ENCODE assay signal across 8 cellular contexts in the genomic region with DNA sequence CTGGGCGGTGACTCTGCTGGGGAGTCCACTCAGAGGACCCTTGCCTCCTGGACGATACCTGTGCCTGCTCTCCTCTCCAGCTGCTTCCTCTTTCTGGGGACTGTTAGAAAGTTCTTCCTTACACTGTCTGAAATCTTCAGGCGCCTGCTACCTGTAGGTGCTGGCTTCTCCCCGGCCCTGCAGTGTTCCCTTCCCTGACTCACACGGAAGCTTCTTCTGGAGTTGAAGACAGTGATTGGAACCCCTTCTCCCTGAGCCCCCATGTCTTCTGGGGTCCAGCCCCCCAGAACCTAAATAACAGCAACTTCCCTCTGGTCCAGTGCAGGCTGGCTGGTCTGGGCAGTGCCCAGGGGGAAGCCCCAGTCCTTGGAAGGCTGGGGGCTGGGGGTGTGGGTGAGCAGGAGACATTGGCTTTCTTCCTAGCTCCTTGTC. TPM values are rescaled to one million over a fixed set of nuclear protein-coding genes. Genes with fewer than 3 reads are reported as not detected.
DNase-seq lines count a peak whose midpoint lies in the region; ATAC-seq and TF ChIP-seq lines count a peak whose summit lies in the region.

No MANE protein-coding gene starts in this region.

- H3K27ac ChIP-seq in A673 (ENCODE audit: low read depth, low read length, poor library complexity, severe bottlenecking) = no peak overlapping the region
- peak overlapping the region; percentile 95 for H3K27ac ChIP-seq in cingulate gyrus (ENCODE audit: low read depth, low read length)

- H3K36me3 ChIP-seq in A673 (ENCODE audit: insufficient read depth, low read length, poor library complexity, severe bottlenecking) = no peaks in the 10 kb centered on the region

- peaks cover 11% of the 10 kb centered on the region for H3K27me3 Mint-ChIP-seq in mesothelial cell of epicardium (ENCODE audit: low read depth)

- peak overlapping the region; percentile 76 for H3K4me3 Mint-ChIP-seq in mesothelial cell of epicardium

- no peaks in the 10 kb centered on the region for H3K36me3 Mint-ChIP-seq in mesothelial cell of epicardium

- TF ChIP-seq CTCF in A673 (conservative IDR thresholded peaks at IDR 0.05; ENCODE audit: low read depth, low read length) (no peak), mesothelial cell of epicardium (IDR thresholded peaks at IDR 0.05; ENCODE audit: unreplicated experiment) (no peak)

- BruUV-seq in A673 (replicated peaks; lab: Mats Ljungman, UMichigan) = no TSS peak

- H3K27ac Mint-ChIP-seq in mesothelial cell of epicardium = peak overlapping the region; percentile 84

- peaks cover 42% of the 10 kb centered on the region for H3K4me1 Mint-ChIP-seq in mesothelial cell of epicardium

- peak; percentile 32 for ATAC-seq in GM19455 (IDR thresholded peaks at IDR 0.05; ENCODE audit: unreplicated experiment)
- no peak for ATAC-seq in HG03521 (IDR thresholded peaks at IDR 0.05; ENCODE audit: unreplicated experiment)

- CTCF ChIA-PET in A673 (lab: Charles Lee) = interaction anchor here (0.9 to 2.3 kb wide), 3 partner anchors 10 to 108 kb away, joined by 3 to 10 read pairs (median 4); no protein-coding TSS in a partner anchor

- H3K4me3 ChIP-seq in A673 (ENCODE audit: low read depth, low read length, poor library complexity, severe bottlenecking) = peak overlapping the region; percentile 73

- H3K27me3 ChIP-seq in A673 (replicated peaks; ENCODE audit: insufficient read depth, low read depth, low read length, poor library complexity) = no peaks in the 10 kb centered on the region

- H3K4me1 ChIP-seq in A673 (ENCODE audit: insufficient read depth, low read length, poor library complexity, severe bottlenecking) = peaks cover 19% of the 10 kb centered on the region

- no peaks in the 10 kb centered on the region for H3K9me3 Mint-ChIP-seq in mesothelial cell of epicardium

- DNase-seq in A673 (ENCODE audit: low spot score) (no peak), MV-4-11 (lab: John Stamatoyannopoulos, UW) (peak; percentile 28), mesothelial cell of epicardium (ENCODE audit: low spot score in 2 of 2, unreplicated experiment in 2 of 2) (no peak), DMS153 treated with DMSO at 0.1 percent for 48 hours (lab: John Stamatoyannopoulos, UW; ENCODE audit: unreplicated experiment) (no peak)
- no peak for DNase-seq in stimulated activated CD4-positive, alpha-beta T cell treated with anti-CD3 and anti-CD28 coated beads, Interleukin-2, amount 100 ng/mL, for 24 hours

- POLR2A ChIA-PET in A673 (lab: Charles Lee; ENCODE audit: low non-redundant PET) = no interaction called here

- intact Hi-C loops in A673 (cut with micrococcal nuclease; ENCODE audit: unreplicated experiment) = loop anchor here (5.0 kb wide), 1 partner anchor 41 kb away; no protein-coding TSS in a partner anchor

- no peaks in the 10 kb centered on the region for H3K9me3 ChIP-seq in A673 (ENCODE audit: low read depth, low read length, poor library complexity, severe bottlenecking)

RNA-seq across cellular contexts. Expression of a gene that starts 0.7 kb away (rescaled TPM):
- total RNA-seq in A673 (2021) = 28.4 and 43.7 TPM in 2 replicates
- 106 to 114 TPM (median 109 TPM) in 3 replicates for total RNA-seq in mesothelial cell of epicardium
